In the genomic region with DNA sequence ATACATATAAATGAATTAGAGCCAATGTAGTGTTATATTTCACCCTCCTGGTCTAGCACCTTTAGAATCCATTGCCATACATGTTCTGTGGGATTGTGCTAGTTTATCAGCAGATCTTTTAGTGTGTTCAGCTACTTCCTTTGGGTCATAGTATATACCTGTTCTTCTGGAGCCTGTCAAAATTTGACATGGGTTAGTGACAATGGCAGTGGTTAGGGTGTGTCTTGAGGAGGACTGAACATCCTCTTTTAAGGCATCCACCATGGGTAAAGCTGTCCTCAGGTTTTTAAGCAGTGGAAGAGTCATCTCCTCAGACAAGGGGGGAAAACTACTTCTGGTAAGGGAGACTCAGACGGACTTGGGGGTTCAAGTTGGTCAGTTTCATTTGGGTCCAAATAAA, we compare ENCODE assay signal across 17 cellular contexts.
"Had no signal": no experiment of that assay in that cellular context is flagged by ENCODE, and none has a peak within 500 bp of the region (broad histone marks: within the 10 kb centered on the region; RNA-seq: fewer than 3 reads in every experiment).

No MANE protein-coding gene starts in this region.

- H3K4me1 Mint-ChIP-seq: nephron had no signal

- H3K27me3 Mint-ChIP-seq: activated naive CD8-positive, alpha-beta T cell treated with anti-CD3 and anti-CD28 coated beads, Interleukin-2, amount 50 U/mL, for 24 hours; activated T-cell treated with anti-CD3 and anti-CD28 coated beads, Interleukin-2, amount 50 U/mL, for 24 hours; dendritic cell treated with granulocyte-macrophage colony-stimulating factor and Interleukin-4, amounts not matched to agents 40 ng/mL and 50 ng/mL, for 4 days; T-cell had no signal

- H3K4me3 Mint-ChIP-seq: activated naive CD8-positive, alpha-beta T cell treated with anti-CD3 and anti-CD28 coated beads, Interleukin-2, amount 50 U/mL, for 24 hours; activated T-cell treated with anti-CD3 and anti-CD28 coated beads, Interleukin-2, amount 50 U/mL, for 24 hours; dendritic cell treated with granulocyte-macrophage colony-stimulating factor and Interleukin-4, amounts not matched to agents 40 ng/mL and 50 ng/mL, for 4 days; nephron had no signal

- H3K27me3 ChIP-seq: right lobe of liver, thyroid gland had no signal

- H3K9me3 Mint-ChIP-seq: activated naive CD8-positive, alpha-beta T cell treated with anti-CD3 and anti-CD28 coated beads, Interleukin-2, amount 50 U/mL, for 24 hours; activated T-cell treated with anti-CD3 and anti-CD28 coated beads, Interleukin-2, amount 50 U/mL, for 24 hours; dendritic cell treated with granulocyte-macrophage colony-stimulating factor and Interleukin-4, amounts not matched to agents 40 ng/mL and 50 ng/mL, for 4 days; nephron; T-cell had no signal

- H3K4me2 ChIP-seq: SK-N-SH, smooth muscle cell had no signal

- DNase-seq: activated CD4-positive, alpha-beta T cell treated with anti-CD3 and anti-CD28 coated beads for 48 hours; activated gamma-delta T cell; activated naive CD8-positive, alpha-beta T cell treated with anti-CD3 and anti-CD28 coated beads, Interleukin-2, amount 50 U/mL, for 24 hours; activated T-cell treated with anti-CD3 and anti-CD28 coated beads, Interleukin-2, amount 50 U/mL, for 24 hours; aorta; effector memory CD4-positive, alpha-beta T cell; foreskin melanocyte; kidney glomerular epithelial cell; mesendoderm; right lobe of liver; SK-N-SH; T1000; thyroid gland had no signal

- H3K9me3 ChIP-seq: right lobe of liver, SK-N-SH, thyroid gland had no signal

- H3K4me3 ChIP-seq: right lobe of liver, smooth muscle cell, thyroid gland had no signal

- H3K27ac Mint-ChIP-seq: activated naive CD8-positive, alpha-beta T cell treated with anti-CD3 and anti-CD28 coated beads, Interleukin-2, amount 50 U/mL, for 24 hours; nephron had no signal

- ATAC-seq: activated naive CD8-positive, alpha-beta T cell treated with anti-CD3 and anti-CD28 coated beads, Interleukin-2, amount 50 U/mL, for 24 hours had no signal

- H3K9ac ChIP-seq: SK-N-SH had no signal

- H3K27ac ChIP-seq: right lobe of liver, thyroid gland had no signal
